1 cellular context compared by ENCODE assay signal in the genomic region with DNA sequence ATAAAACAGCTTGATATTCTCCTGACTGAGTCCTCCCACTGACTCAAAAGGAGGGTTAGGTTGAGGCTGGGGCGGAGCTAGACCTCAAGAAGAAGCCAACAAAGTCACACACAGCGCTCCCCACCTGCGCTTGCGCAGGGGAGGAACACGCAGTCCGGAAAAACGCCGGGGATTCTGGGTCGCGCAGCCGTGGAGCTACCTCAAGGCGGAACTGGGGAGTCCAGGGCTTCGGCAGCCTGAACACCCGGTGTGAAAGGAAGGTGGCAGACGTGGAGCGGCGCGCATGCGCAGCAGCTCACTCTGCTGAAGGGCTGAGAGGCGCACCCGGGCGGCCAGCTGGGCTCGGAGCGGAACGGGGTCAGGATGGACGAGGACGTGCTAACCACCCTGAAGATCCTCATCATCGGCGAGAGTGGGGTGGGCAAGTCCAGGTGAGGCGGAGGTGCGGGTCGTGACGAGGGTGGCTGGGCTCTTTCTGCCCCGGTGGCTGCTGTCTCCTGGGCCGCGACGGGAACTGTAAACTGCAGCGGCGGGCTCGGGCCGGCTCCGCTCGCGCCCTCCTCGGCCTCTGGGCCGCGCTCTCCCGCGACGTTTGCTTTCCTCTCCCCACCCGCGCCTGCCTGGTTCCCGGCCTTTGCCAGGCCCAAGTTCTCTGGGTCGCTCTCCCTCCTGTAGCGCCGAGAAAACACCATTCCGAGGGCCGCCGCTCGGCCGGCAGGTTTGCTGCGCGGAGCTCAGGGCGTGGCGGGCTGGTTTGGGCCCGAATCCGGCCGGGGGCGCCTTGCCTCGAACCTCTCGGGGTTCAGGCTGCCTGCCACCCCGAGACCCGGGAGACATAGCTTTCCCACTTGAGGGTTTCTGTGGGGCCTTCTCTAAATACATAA.
TF ChIP-seq lines count a peak whose summit lies in the region.

A gene (plus strand): TSS at position 298 of the 884 bp plus-strand sequence. CDS start 66 bp downstream, at position 364.

TF ChIP-seq in K562, 482 proteins besides CTCF, POLR2A, EP300 and RAD21 (continued from another document and continues in another):
- TF ChIP-seq, protein P1, sequence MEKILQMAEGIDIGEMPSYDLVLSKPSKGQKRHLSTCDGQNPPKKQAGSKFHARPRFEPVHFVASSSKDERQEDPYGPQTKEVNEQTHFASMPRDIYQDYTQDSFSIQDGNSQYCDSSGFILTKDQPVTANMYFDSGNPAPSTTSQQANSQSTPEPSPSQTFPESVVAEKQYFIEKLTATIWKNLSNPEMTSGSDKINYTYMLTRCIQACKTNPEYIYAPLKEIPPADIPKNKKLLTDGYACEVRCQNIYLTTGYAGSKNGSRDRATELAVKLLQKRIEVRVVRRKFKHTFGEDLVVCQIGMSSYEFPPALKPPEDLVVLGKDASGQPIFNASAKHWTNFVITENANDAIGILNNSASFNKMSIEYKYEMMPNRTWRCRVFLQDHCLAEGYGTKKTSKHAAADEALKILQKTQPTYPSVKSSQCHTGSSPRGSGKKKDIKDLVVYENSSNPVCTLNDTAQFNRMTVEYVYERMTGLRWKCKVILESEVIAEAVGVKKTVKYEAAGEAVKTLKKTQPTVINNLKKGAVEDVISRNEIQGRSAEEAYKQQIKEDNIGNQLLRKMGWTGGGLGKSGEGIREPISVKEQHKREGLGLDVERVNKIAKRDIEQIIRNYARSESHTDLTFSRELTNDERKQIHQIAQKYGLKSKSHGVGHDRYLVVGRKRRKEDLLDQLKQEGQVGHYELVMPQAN (IDR thresholded peaks at IDR 0.05; ENCODE audit: borderline replicate concordance): peak; percentile 59; the same call in 1 of the 2 replicates
- TF ChIP-seq HDAC6 (IDR thresholded peaks at IDR 0.05; ENCODE audit: low read depth, low read length) (no peak), LCOR (CRISPR knock-in tag; IDR thresholded peaks at IDR 0.05) (no peak), DMBX1 (CRISPR knock-in tag; IDR thresholded peaks at IDR 0.05; ENCODE audit: borderline replicate concordance) (no peak), MCM7 (IDR thresholded peaks at IDR 0.05) (no peak), GABPA (tag; conservative IDR thresholded peaks at IDR 0.05; ENCODE audit: low read depth) (peak; percentile 97), EGR1 (conservative IDR thresholded peaks at IDR 0.05) (no peak; the same call in 1 of the 2 replicates), NFATC3 (IDR thresholded peaks at IDR 0.05) (no peak), ESRRA (IDR thresholded peaks at IDR 0.05; ENCODE audit: borderline replicate concordance, low read depth) (peak; percentile 74), ARHGAP35 (IDR thresholded peaks at IDR 0.05; ENCODE audit: partially characterized antibody) (no peak), TEAD1 (CRISPR knock-in tag; IDR thresholded peaks at IDR 0.05) (peak in 1 of 2 experiments; percentile 61; a peak in 2 of 4 replicates), ZNF347 (CRISPR knock-in tag; IDR thresholded peaks at IDR 0.05; ENCODE audit: low read depth) (no peak), PTRF (tag; IDR thresholded peaks at IDR 0.05) (no peak), MTA1 (IDR thresholded peaks at IDR 0.05; ENCODE audit: borderline replicate concordance) (no peak), TAF15 (IDR thresholded peaks at IDR 0.05; ENCODE audit: low read depth, low read length) (no peak), CBFB (CRISPR knock-in tag; IDR thresholded peaks at IDR 0.05) (peak; percentile 67; the same call in 1 of the 2 replicates), KAT7 (CRISPR knock-in tag; IDR thresholded peaks at IDR 0.05; ENCODE audit: borderline replicate concordance) (peak; percentile 86; the same call in 1 of the 2 replicates), FOXK1 (CRISPR knock-in tag; IDR thresholded peaks at IDR 0.05; ENCODE audit: borderline replicate concordance) (no peak; the same call in 1 of the 2 replicates), PHF8 (IDR thresholded peaks at IDR 0.05; ENCODE audit: borderline replicate concordance, low read length) (peak; percentile 92; the same call in 1 of the 2 replicates), BDP1 (IDR thresholded peaks at IDR 0.05; ENCODE audit: insufficient read depth, insufficient read length) (no peak), TARDBP (IDR thresholded peaks at IDR 0.05) (no peak; the same call in 1 of the 2 replicates), FOXK2 (conservative IDR thresholded peaks at IDR 0.05 in 1 of 2, IDR thresholded peaks at IDR 0.05 in 1 of 2; ENCODE audit: low read depth in 2 of 2) (peak in 1 of 2 experiments; percentile 73; a peak in 2 of 4 replicates), TOE1 (IDR thresholded peaks at IDR 0.05; ENCODE audit: borderline replicate concordance) (no peak), TOE1 (CRISPR knock-in tag; IDR thresholded peaks at IDR 0.05; ENCODE audit: borderline replicate concordance, low read depth) (no peak), ELF1 (tag; IDR thresholded peaks at IDR 0.05) (peak; percentile 92), POLR2AphosphoS5 (IDR thresholded peaks at IDR 0.05; ENCODE audit: control insufficient read depth, insufficient read depth, low read depth, low read length) (peak; percentile 75), PHB2 (IDR thresholded peaks at IDR 0.05; ENCODE audit: low read depth) (no peak), ZNF140 (CRISPR knock-in tag; IDR thresholded peaks at IDR 0.05) (no peak), SETDB1 (IDR thresholded peaks at IDR 0.05; ENCODE audit: low read length) (no peak), KHSRP (IDR thresholded peaks at IDR 0.05) (no peak), ATF7 (IDR thresholded peaks at IDR 0.05) (peak; percentile 87)
- TF ChIP-seq, protein P2, sequence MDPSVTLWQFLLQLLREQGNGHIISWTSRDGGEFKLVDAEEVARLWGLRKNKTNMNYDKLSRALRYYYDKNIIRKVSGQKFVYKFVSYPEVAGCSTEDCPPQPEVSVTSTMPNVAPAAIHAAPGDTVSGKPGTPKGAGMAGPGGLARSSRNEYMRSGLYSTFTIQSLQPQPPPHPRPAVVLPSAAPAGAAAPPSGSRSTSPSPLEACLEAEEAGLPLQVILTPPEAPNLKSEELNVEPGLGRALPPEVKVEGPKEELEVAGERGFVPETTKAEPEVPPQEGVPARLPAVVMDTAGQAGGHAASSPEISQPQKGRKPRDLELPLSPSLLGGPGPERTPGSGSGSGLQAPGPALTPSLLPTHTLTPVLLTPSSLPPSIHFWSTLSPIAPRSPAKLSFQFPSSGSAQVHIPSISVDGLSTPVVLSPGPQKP (CRISPR knock-in tag; IDR thresholded peaks at IDR 0.05): no peak
- TF ChIP-seq, protein P3, sequence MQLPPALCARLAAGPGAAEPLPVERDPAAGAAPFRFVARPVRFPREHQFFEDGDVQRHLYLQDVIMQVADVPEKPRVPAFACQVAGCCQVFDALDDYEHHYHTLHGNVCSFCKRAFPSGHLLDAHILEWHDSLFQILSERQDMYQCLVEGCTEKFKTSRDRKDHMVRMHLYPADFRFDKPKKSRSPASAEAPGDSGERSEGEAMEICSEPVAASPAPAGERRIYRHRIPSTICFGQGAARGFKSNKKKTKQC (CRISPR knock-in tag; IDR thresholded peaks at IDR 0.05): peak; percentile 63; the same call in 1 of the 2 replicates
- TF ChIP-seq, protein P4, sequence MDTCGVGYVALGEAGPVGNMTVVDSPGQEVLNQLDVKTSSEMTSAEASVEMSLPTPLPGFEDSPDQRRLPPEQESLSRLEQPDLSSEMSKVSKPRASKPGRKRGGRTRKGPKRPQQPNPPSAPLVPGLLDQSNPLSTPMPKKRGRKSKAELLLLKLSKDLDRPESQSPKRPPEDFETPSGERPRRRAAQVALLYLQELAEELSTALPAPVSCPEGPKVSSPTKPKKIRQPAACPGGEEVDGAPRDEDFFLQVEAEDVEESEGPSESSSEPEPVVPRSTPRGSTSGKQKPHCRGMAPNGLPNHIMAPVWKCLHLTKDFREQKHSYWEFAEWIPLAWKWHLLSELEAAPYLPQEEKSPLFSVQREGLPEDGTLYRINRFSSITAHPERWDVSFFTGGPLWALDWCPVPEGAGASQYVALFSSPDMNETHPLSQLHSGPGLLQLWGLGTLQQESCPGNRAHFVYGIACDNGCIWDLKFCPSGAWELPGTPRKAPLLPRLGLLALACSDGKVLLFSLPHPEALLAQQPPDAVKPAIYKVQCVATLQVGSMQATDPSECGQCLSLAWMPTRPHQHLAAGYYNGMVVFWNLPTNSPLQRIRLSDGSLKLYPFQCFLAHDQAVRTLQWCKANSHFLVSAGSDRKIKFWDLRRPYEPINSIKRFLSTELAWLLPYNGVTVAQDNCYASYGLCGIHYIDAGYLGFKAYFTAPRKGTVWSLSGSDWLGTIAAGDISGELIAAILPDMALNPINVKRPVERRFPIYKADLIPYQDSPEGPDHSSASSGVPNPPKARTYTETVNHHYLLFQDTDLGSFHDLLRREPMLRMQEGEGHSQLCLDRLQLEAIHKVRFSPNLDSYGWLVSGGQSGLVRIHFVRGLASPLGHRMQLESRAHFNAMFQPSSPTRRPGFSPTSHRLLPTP (IDR thresholded peaks at IDR 0.05; ENCODE audit: borderline replicate concordance, extremely low read depth, insufficient read length): no peak
- TF ChIP-seq, protein P5, sequence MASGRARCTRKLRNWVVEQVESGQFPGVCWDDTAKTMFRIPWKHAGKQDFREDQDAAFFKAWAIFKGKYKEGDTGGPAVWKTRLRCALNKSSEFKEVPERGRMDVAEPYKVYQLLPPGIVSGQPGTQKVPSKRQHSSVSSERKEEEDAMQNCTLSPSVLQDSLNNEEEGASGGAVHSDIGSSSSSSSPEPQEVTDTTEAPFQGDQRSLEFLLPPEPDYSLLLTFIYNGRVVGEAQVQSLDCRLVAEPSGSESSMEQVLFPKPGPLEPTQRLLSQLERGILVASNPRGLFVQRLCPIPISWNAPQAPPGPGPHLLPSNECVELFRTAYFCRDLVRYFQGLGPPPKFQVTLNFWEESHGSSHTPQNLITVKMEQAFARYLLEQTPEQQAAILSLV (tag; IDR thresholded peaks at IDR 0.05): no peak
- TF ChIP-seq, protein P6, sequence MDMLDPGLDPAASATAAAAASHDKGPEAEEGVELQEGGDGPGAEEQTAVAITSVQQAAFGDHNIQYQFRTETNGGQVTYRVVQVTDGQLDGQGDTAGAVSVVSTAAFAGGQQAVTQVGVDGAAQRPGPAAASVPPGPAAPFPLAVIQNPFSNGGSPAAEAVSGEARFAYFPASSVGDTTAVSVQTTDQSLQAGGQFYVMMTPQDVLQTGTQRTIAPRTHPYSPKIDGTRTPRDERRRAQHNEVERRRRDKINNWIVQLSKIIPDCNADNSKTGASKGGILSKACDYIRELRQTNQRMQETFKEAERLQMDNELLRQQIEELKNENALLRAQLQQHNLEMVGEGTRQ (CRISPR knock-in tag; IDR thresholded peaks at IDR 0.05): 0 out of 2 replicates have a peak, but pooled peaks have one; percentile 10
- TF ChIP-seq, protein P7, sequence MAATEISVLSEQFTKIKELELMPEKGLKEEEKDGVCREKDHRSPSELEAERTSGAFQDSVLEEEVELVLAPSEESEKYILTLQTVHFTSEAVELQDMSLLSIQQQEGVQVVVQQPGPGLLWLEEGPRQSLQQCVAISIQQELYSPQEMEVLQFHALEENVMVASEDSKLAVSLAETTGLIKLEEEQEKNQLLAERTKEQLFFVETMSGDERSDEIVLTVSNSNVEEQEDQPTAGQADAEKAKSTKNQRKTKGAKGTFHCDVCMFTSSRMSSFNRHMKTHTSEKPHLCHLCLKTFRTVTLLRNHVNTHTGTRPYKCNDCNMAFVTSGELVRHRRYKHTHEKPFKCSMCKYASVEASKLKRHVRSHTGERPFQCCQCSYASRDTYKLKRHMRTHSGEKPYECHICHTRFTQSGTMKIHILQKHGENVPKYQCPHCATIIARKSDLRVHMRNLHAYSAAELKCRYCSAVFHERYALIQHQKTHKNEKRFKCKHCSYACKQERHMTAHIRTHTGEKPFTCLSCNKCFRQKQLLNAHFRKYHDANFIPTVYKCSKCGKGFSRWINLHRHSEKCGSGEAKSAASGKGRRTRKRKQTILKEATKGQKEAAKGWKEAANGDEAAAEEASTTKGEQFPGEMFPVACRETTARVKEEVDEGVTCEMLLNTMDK (IDR thresholded peaks at IDR 0.05; ENCODE audit: borderline replicate concordance, insufficient read depth, low read depth, low read length, poor library complexity, severe bottlenecking): no peak
- TF ChIP-seq, protein P8, sequence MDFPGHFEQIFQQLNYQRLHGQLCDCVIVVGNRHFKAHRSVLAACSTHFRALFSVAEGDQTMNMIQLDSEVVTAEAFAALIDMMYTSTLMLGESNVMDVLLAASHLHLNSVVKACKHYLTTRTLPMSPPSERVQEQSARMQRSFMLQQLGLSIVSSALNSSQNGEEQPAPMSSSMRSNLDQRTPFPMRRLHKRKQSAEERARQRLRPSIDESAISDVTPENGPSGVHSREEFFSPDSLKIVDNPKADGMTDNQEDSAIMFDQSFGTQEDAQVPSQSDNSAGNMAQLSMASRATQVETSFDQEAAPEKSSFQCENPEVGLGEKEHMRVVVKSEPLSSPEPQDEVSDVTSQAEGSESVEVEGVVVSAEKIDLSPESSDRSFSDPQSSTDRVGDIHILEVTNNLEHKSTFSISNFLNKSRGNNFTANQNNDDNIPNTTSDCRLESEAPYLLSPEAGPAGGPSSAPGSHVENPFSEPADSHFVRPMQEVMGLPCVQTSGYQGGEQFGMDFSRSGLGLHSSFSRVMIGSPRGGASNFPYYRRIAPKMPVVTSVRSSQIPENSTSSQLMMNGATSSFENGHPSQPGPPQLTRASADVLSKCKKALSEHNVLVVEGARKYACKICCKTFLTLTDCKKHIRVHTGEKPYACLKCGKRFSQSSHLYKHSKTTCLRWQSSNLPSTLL (IDR thresholded peaks at IDR 0.05): no peak
- TF ChIP-seq, protein P9, sequence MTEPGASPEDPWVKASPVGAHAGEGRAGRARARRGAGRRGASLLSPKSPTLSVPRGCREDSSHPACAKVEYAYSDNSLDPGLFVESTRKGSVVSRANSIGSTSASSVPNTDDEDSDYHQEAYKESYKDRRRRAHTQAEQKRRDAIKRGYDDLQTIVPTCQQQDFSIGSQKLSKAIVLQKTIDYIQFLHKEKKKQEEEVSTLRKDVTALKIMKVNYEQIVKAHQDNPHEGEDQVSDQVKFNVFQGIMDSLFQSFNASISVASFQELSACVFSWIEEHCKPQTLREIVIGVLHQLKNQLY (CRISPR knock-in tag; conservative IDR thresholded peaks at IDR 0.05): no peak
- TF ChIP-seq, protein P10, sequence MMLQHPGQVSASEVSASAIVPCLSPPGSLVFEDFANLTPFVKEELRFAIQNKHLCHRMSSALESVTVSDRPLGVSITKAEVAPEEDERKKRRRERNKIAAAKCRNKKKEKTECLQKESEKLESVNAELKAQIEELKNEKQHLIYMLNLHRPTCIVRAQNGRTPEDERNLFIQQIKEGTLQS (IDR thresholded peaks at IDR 0.05): no peak
- TF ChIP-seq, protein P10 (CRISPR knock-in tag; conservative IDR thresholded peaks at IDR 0.05): no peak
